ENCODE assay signal across 23 cellular contexts in genomic region chr1:2946999-2947650, GRCh38.
"Had no signal": no experiment of that assay in that cellular context is flagged by ENCODE, and none has a peak within 500 bp of the region (broad histone marks: within the 10 kb centered on the region; RNA-seq: fewer than 3 reads in every experiment).

No MANE protein-coding gene starts in this region.

- H3K27ac ChIP-seq: brain microvascular endothelial cell, colonic mucosa, epithelial cell of prostate, foreskin keratinocyte, psoas muscle, thyroid gland had no signal

- H3K9me3 ChIP-seq: colonic mucosa, psoas muscle, thyroid gland had no signal

- DNase-seq: activated CD4-positive, alpha-beta T cell treated with anti-CD3 and anti-CD28 coated beads, Interleukin-2, amount 10 ng/mL, durations not matched to agents 7 days and 5 days; activated CD8-positive, alpha-beta memory T cell treated with anti-CD3 and anti-CD28 coated beads, Interleukin-2, amount 50 U/mL, for 4 hours; activated naive CD4-positive, alpha-beta T cell treated with anti-CD3 and anti-CD28 coated beads, Interleukin-2, amount 50 U/mL, for 16 hours; activated T-cell treated with anti-CD3 and anti-CD28 coated beads, Interleukin-2, amount 50 U/mL, for 4 hours; brain microvascular endothelial cell; central memory CD4-positive, alpha-beta T cell; colonic mucosa; endodermal cell; foreskin keratinocyte; glutamatergic neuron; hippocampal formation; left colon; mammary epithelial cell; midbrain; stimulated activated CD4-positive, alpha-beta T cell treated with anti-CD3 and anti-CD28 coated beads, Interleukin-4, amount 100 ng/mL, for 4 hours; T-cell; thyroid gland had no signal

- H3K27me3 ChIP-seq: brain microvascular endothelial cell, colonic mucosa, foreskin keratinocyte, thyroid gland had no signal

- H3K36me3 ChIP-seq: brain microvascular endothelial cell, colonic mucosa, thyroid gland had no signal

- FAIRE-seq: islet of Langerhans had no signal

- H3K4me1 ChIP-seq: colonic mucosa, foreskin keratinocyte, psoas muscle, thyroid gland had no signal

- H3K4me3 ChIP-seq: colonic mucosa, psoas muscle, smooth muscle cell, thyroid gland had no signal

- H3K4me2 ChIP-seq: smooth muscle cell had no signal

- ATAC-seq: activated T-cell treated with anti-CD3 and anti-CD28 coated beads, Interleukin-2, amount 50 U/mL, for 4 hours; foreskin keratinocyte; left colon; psoas muscle; sciatic nerve; stimulated activated memory B cell treated with anti-CD40 and anti-IgM and Interleukin-4, amounts not matched to agents 10 μg/mL and 1 μg/mL and 100 μg/mL, for 72 hours; T-cell had no signal
